8 cellular contexts compared by ENCODE assay signal in genomic region chr9:76810377-76810957, GRCh38. TPM values are rescaled to one million over a fixed set of nuclear protein-coding genes. Genes with fewer than 3 reads are reported as not detected.
DNase-seq lines count a peak whose midpoint lies in the region; ATAC-seq and TF ChIP-seq lines count a peak whose summit lies in the region.

No MANE protein-coding gene starts in this region.

- no peaks in the 10 kb centered on the region for H3K9me3 ChIP-seq in CD8-positive, alpha-beta T cell (ENCODE audit: low read length)

- H3K27ac Mint-ChIP-seq in CD8-positive, alpha-beta T cell: no peak overlapping the region
- H3K27ac Mint-ChIP-seq in brain: no peak overlapping the region

- H3K36me3 ChIP-seq in CD8-positive, alpha-beta T cell (ENCODE audit: insufficient read depth, low read length): no peaks in the 10 kb centered on the region

- H3K9me3 Mint-ChIP-seq in CD8-positive, alpha-beta T cell: no peaks in the 10 kb centered on the region
- no peaks in the 10 kb centered on the region for H3K9me3 Mint-ChIP-seq in brain

- CTCF ChIA-PET in CD8-positive, alpha-beta T cell (lab: Charles Lee): no interaction called here

- POLR2A ChIA-PET in CD8-positive, alpha-beta T cell (lab: Charles Lee): no interaction called here

- H3K36me3 Mint-ChIP-seq in CD8-positive, alpha-beta T cell: no peaks in the 10 kb centered on the region
- no peaks in the 10 kb centered on the region for H3K36me3 Mint-ChIP-seq in brain

- peaks cover 5% of the 10 kb centered on the region for H3K27me3 ChIP-seq in CD8-positive, alpha-beta T cell (ENCODE audit: insufficient read depth, low read length)

- no peaks in the 10 kb centered on the region for H3K4me1 ChIP-seq in CD8-positive, alpha-beta T cell (ENCODE audit: insufficient read depth, low read length)

- no peak for DNase-seq in CD8-positive, alpha-beta T cell
- DNase-seq in NCI-H526 (lab: John Stamatoyannopoulos, UW): peak; percentile 9 to 57
- peak; percentile 75 for DNase-seq in inferior parietal cortex (ENCODE audit: extremely low spot score)
- DNase-seq in substantia nigra (lab: John Stamatoyannopoulos, UW): peak in 28 of 49 donors; percentile 3 to 50 (median 16)

- H3K27ac ChIP-seq in CD8-positive, alpha-beta T cell (ENCODE audit: low read depth, low read length): no peak overlapping the region
- H3K27ac ChIP-seq in substantia nigra (ENCODE audit: low read depth, low read length, poor library complexity, severe bottlenecking): no peak overlapping the region

- intact Hi-C loops in CD8-positive, alpha-beta T cell (cut with DNase I, micrococcal nuclease): loop anchor here in 1 of 2 experiments (2.0 kb wide), 1 partner anchor 338 kb away; no protein-coding TSS in a partner anchor

- no peak overlapping the region for H3K4me3 Mint-ChIP-seq in CD8-positive, alpha-beta T cell
- H3K4me3 Mint-ChIP-seq in brain: no peak overlapping the region

- no peak for ATAC-seq in CD8-positive, alpha-beta T cell
- peak; percentile 91 for ATAC-seq in GM18511 (IDR thresholded peaks at IDR 0.05; ENCODE audit: unreplicated experiment)
- peak; percentile 90 for ATAC-seq in HG03159 (IDR thresholded peaks at IDR 0.05; ENCODE audit: unreplicated experiment)
- ATAC-seq in HG03460 (IDR thresholded peaks at IDR 0.05; ENCODE audit: unreplicated experiment): no peak

- peak; percentile 15 for TF ChIP-seq CTCF in CD8-positive, alpha-beta T cell (IDR thresholded peaks at IDR 0.05)
- peak; percentile 96 to 97 for TF ChIP-seq CTCF in brain (conservative IDR thresholded peaks at IDR 0.05)

- no peaks in the 10 kb centered on the region for H3K4me1 Mint-ChIP-seq in CD8-positive, alpha-beta T cell (ENCODE audit: low read depth)
- no peaks in the 10 kb centered on the region for H3K4me1 Mint-ChIP-seq in brain

- peaks cover 23% of the 10 kb centered on the region for H3K27me3 Mint-ChIP-seq in CD8-positive, alpha-beta T cell (ENCODE audit: low read depth)
- peaks cover 14% of the 10 kb centered on the region for H3K27me3 Mint-ChIP-seq in brain

- no peak overlapping the region for H3K4me3 ChIP-seq in CD8-positive, alpha-beta T cell (ENCODE audit: low read depth, low read length)

RNA-seq across cellular contexts. Expression of gene PCA3, which starts 46.2 kb away (rescaled TPM):
- not detected for total RNA-seq in CD8-positive, alpha-beta T cell
- not detected for polyA plus RNA-seq in brain (ENCODE audit: insufficient read depth, low read depth, low replicate concordance)

Comparison
In these comparisons a context has a peak if more than half of its experiments do, and no peak if none do; other contexts are left out.
1. ATAC-seq: peak in GM18511 (single experiment) and HG03159 (single experiment); none in CD8-positive, alpha-beta T cell (single experiment) and HG03460 (single experiment).
2. DNase-seq: peak in NCI-H526 (2 of 2), inferior parietal cortex (single experiment) and substantia nigra (28 of 49); none in CD8-positive, alpha-beta T cell (0 of 7).